In genomic region chr6:19135706-19136105, GRCh38 we compare ENCODE assay signal across 23 cellular contexts.
A peak's percentile ranks its signal among the peaks of the same experiment; 100 is the strongest.
DNase-seq lines count a peak whose midpoint lies in the region; ATAC-seq and TF ChIP-seq lines count a peak whose summit lies in the region.
"Had no signal": no experiment of that assay in that cellular context is flagged by ENCODE, and none has a peak within 500 bp of the region (broad histone marks: within the 10 kb centered on the region; RNA-seq: fewer than 3 reads in every experiment).

No MANE protein-coding gene starts in this region.

- H3K36me3 ChIP-seq in cardiac muscle cell (no peaks in the 10 kb centered on the region), right atrium auricular region (no peaks in the 10 kb centered on the region), upper lobe of left lung (no peaks in the 10 kb centered on the region)
- H3K36me3 ChIP-seq: BE2C, BLaER1 had no signal

- peak overlapping the region; percentile 36 for H3K27ac ChIP-seq in cardiac muscle cell
- no peak overlapping the region for H3K27ac ChIP-seq in right atrium auricular region
- no peak overlapping the region for H3K27ac ChIP-seq in upper lobe of left lung
- H3K27ac ChIP-seq: BLaER1 had no signal

- ATAC-seq in GM21423 (IDR thresholded peaks at IDR 0.05; ENCODE audit: unreplicated experiment), result no peak
- ATAC-seq in GM21619 (IDR thresholded peaks at IDR 0.05; ENCODE audit: unreplicated experiment), result no peak
- no peak for ATAC-seq in upper lobe of left lung (ENCODE audit: low FRiP score in 2 of 2)
- ATAC-seq: GM12878 had no signal

- H3K4me1 ChIP-seq in cardiac muscle cell (ENCODE audit: low read depth), result peaks cover 49% of the 10 kb centered on the region
- H3K4me1 ChIP-seq in right atrium auricular region, result no peaks in the 10 kb centered on the region
- no peaks in the 10 kb centered on the region for H3K4me1 ChIP-seq in upper lobe of left lung
- H3K4me1 ChIP-seq: BE2C, BLaER1 had no signal

- H3K27me3 ChIP-seq in cardiac muscle cell (no peaks in the 10 kb centered on the region), right atrium auricular region (no peaks in the 10 kb centered on the region), upper lobe of left lung (no peaks in the 10 kb centered on the region)
- H3K27me3 ChIP-seq: BE2C, BLaER1 had no signal

- H3K9me3 ChIP-seq in cardiac muscle cell (ENCODE audit: low read depth), result no peaks in the 10 kb centered on the region
- no peaks in the 10 kb centered on the region for H3K9me3 ChIP-seq in right atrium auricular region
- no peaks in the 10 kb centered on the region for H3K9me3 ChIP-seq in upper lobe of left lung
- H3K9me3 ChIP-seq: BE2C, BLaER1 had no signal

- TF ChIP-seq CTCF in cardiac muscle cell (IDR thresholded peaks at IDR 0.05; ENCODE audit: low read depth, low read length) (no peak), right atrium auricular region (IDR thresholded peaks at IDR 0.05) (no peak), retinal pigment epithelial cell (conservative IDR thresholded peaks at IDR 0.05; ENCODE audit: low read depth, low read length) (no peak), upper lobe of left lung (IDR thresholded peaks at IDR 0.05) (no peak)

- no peak for TF ChIP-seq POLR2A in upper lobe of left lung (IDR thresholded peaks at IDR 0.05)

- WGBS in upper lobe of left lung, 2 donors, result 54 to 62% methylated on average over 2 of the region's 2 CpGs

- no peak for TF ChIP-seq EP300 in upper lobe of left lung (IDR thresholded peaks at IDR 0.05)

- peak in 1 of 2 donors; percentile 66 for DNase-seq in cardiac muscle cell (ENCODE audit: low read depth in 1 of 2, low spot score in 1 of 2)
- DNase-seq in right atrium auricular region (ENCODE audit: low spot score), result no peak
- DNase-seq in astrocyte of the hippocampus (ENCODE audit: low read depth, low spot score), result peak; percentile 23
- peak; percentile 60 for DNase-seq in retinal pigment epithelial cell (ENCODE audit: low read depth)
- no peak for DNase-seq in upper lobe of left lung
- DNase-seq: 8988T; ACHN; BE2C; C1 segment of cervical spinal cord; CD4-positive, alpha-beta memory T cell; CD4-positive, CD25-positive, alpha-beta regulatory T cell; CD8-positive, alpha-beta memory T cell; COR-L47; DMS 273 treated with DMSO at 0.1 percent for 48 hours; DMS153; DMS53; DND-41; EL; GDM1 had no signal

- H3K4me3 ChIP-seq in cardiac muscle cell (no peak overlapping the region), right atrium auricular region (no peak overlapping the region), retinal pigment epithelial cell (ENCODE audit: low read length) (no peak overlapping the region), upper lobe of left lung (no peak overlapping the region)
- H3K4me3 ChIP-seq: BLaER1, GM12878 had no signal

Comparison
In these comparisons a context has a peak if more than half of its experiments do, and no peak if none do; other contexts are left out.
1. DNase-seq: peak in astrocyte of the hippocampus (single experiment) and retinal pigment epithelial cell (single experiment); none in right atrium auricular region (single experiment) and upper lobe of left lung (0 of 2).